ENCODE assay signal across 13 cellular contexts in the genomic region with DNA sequence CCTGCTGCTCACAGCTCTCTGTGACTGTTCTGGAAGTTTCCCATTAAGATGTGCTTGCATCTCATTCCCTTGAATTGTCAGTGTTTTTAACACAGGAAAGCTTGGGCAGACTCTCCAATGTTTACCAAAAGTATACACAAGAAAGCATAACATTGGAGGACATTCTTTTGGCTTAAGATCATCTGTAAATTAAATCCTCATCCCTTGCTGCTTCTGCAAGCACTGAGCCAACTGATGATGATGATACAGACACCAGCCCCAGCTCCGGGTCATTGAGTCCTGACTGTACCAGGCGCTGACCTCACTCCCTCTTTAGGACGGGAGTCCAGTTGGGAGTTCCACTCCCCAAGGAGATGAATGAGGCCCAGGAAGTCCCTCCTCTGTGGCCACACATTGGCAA. TPM values are rescaled to one million over a fixed set of nuclear protein-coding genes. Genes with fewer than 3 reads are reported as not detected.
A peak's percentile ranks its signal among the peaks of the same experiment; 100 is the strongest.
DNase-seq lines count a peak whose midpoint lies in the region; TF ChIP-seq lines count a peak whose summit lies in the region.
"Had no signal": no experiment of that assay in that cellular context is flagged by ENCODE, and none has a peak within 500 bp of the region (broad histone marks: within the 10 kb centered on the region; RNA-seq: fewer than 3 reads in every experiment).

No MANE protein-coding gene starts in this region.

- H2AFZ ChIP-seq in ACC112 (ENCODE audit: low read length, unreplicated experiment): no peak overlapping the region

- 91% methylated on average over 3 of the region's 3 CpGs; no CpG with 5 or more reads in 1 of the 2 experiments for WGBS in mesodermal cell (ENCODE audit: insufficient coverage in 2 of 2), 2 experiments

- no peaks in the 10 kb centered on the region for H3K9me3 ChIP-seq in mesodermal cell (ENCODE audit: control insufficient read depth, low read length)

- H3K27me3 ChIP-seq in ACC112 (ENCODE audit: insufficient read depth, low read length): no peaks in the 10 kb centered on the region

- in situ Hi-C loops in GM13976 (cut with MboI; ENCODE audit: low sequenced_read_pairs, unreplicated experiment): no loop called here

- H3K79me2 ChIP-seq in ACC112 (ENCODE audit: control insufficient read depth, insufficient read depth, low read length, unreplicated experiment): no peaks in the 10 kb centered on the region

- H3K27ac ChIP-seq in ACC112 (ENCODE audit: low read depth, low read length) (peak overlapping the region; percentile 67; the same call in 1 of the 2 replicates), mesodermal cell (ENCODE audit: low read depth, low read length, severe bottlenecking) (peak overlapping the region; percentile 10)

- H3K4me1 ChIP-seq in ACC112 (ENCODE audit: control insufficient read depth, insufficient read depth, low read length, unreplicated experiment) (peaks cover 27% of the 10 kb centered on the region), mesodermal cell (ENCODE audit: control insufficient read depth, insufficient read depth, low read length, poor library complexity, severe bottlenecking) (peaks cover 22% of the 10 kb centered on the region)

- H3K36me3 ChIP-seq in ACC112 (ENCODE audit: insufficient read depth, low read length) (no peaks in the 10 kb centered on the region), mesodermal cell (ENCODE audit: control insufficient read depth, insufficient read depth, low read length) (no peaks in the 10 kb centered on the region)

- peak; percentile 43 for DNase-seq in H4 (ENCODE audit: low spot score)
- peak; percentile 37 to 70 for DNase-seq in cardiac fibroblast (ENCODE audit: low read depth in 2 of 2)
- DNase-seq in GM13976 (ENCODE audit: low spot score): no peak
- DNase-seq in SIG-M5 (lab: John Stamatoyannopoulos, UW): no peak
- DNase-seq in stimulated activated CD8-positive, alpha-beta memory T cell treated with anti-CD3 and anti-CD28 coated beads, Interleukin-4, amount 100 ng/mL, for 48 hours: no peak
- no peak for DNase-seq in ecto neural progenitor cell (ENCODE audit: low spot score)
- DNase-seq: activated CD4-positive, alpha-beta T cell treated with anti-CD3 and anti-CD28 coated beads, Interleukin-2, amount 10 ng/mL, durations not matched to agents 7 days and 5 days; immature natural killer cell; NCI-H510A treated with DMSO at 0.1 percent for 48 hours; nephron progenitor cell; stimulated activated naive CD4-positive, alpha-beta T cell had no signal

- H3K4me3 ChIP-seq in ACC112 (ENCODE audit: low read depth, low read length) (no peak overlapping the region), cardiac fibroblast (replicated peaks in 1 of 2; ENCODE audit: low read depth in 2 of 2, low read length in 2 of 2) (no peak overlapping the region), mesodermal cell (ENCODE audit: extremely low read depth, insufficient read depth, low read length, poor library complexity, severe bottlenecking) (no peak overlapping the region)

- TF ChIP-seq CTCF in cardiac fibroblast (IDR thresholded peaks at IDR 0.05; ENCODE audit: low read depth, low read length) (no peak), GM13976 (IDR thresholded peaks at IDR 0.05; ENCODE audit: borderline replicate concordance, control extremely low read depth, extremely low read depth, insufficient read depth, missing control alignments) (no peak)

RNA-seq across cellular contexts. Expression of a gene that starts 23.8 kb away (rescaled TPM):
- 6.7 and 15.7 TPM in 2 replicates for total RNA-seq in H4 (2014; rRNA removed; shearing (Covaris generic))
- 34.7 TPM for polyA plus RNA-seq in mesodermal cell (2013, experiment 1 of 2)
- 36.0 TPM for polyA plus RNA-seq in mesodermal cell (2013, experiment 2 of 2)

Comparison
In these comparisons a context has a peak if more than half of its experiments do, and no peak if none do; other contexts are left out.
1. DNase-seq: peak in H4 (single experiment) and cardiac fibroblast (2 of 2); none in GM13976 (single experiment), SIG-M5 (single experiment), stimulated activated CD8-positive, alpha-beta memory T cell treated with anti-CD3 and anti-CD28 coated beads, Interleukin-4, amount 100 ng/mL, for 48 hours (single experiment) and ecto neural progenitor cell (single experiment).